2 cellular contexts compared by ENCODE assay signal in genomic region chr9:114880276-114880891, GRCh38.
TF ChIP-seq lines count a peak whose summit lies in the region.

No MANE protein-coding gene starts in this region.

TF ChIP-seq in HepG2, 621 proteins besides CTCF, POLR2A, EP300 and RAD21:
- TF ChIP-seq CCAR2 (optimal IDR thresholded peaks at IDR 0.05; ENCODE audit: low read depth, low read length) (no peak), MAFK (conservative IDR thresholded peaks at IDR 0.05 in 1 of 2, IDR thresholded peaks at IDR 0.05 in 1 of 2; ENCODE audit: low read length in 2 of 2) (no peak), CENPX (CRISPR knock-in tag; IDR thresholded peaks at IDR 0.05) (no peak), ATF7 (IDR thresholded peaks at IDR 0.05) (peak; percentile 74), ATF7 (CRISPR knock-in tag; IDR thresholded peaks at IDR 0.05) (no peak), NCOA5 (CRISPR knock-in tag; IDR thresholded peaks at IDR 0.05) (no peak), CREB1 (IDR thresholded peaks at IDR 0.05) (peak; percentile 79), CREB1 (CRISPR knock-in tag; IDR thresholded peaks at IDR 0.05) (no peak), ZNF564 (CRISPR knock-in tag; IDR thresholded peaks at IDR 0.05) (no peak), ZNF513 (CRISPR knock-in tag; conservative IDR thresholded peaks at IDR 0.05) (no peak), ZNF326 (CRISPR knock-in tag; IDR thresholded peaks at IDR 0.05; ENCODE audit: borderline replicate concordance) (no peak), CEBPG (CRISPR knock-in tag; IDR thresholded peaks at IDR 0.05) (no peak), ZNF3 (CRISPR knock-in tag; IDR thresholded peaks at IDR 0.05) (no peak), ZNF598 (CRISPR knock-in tag; IDR thresholded peaks at IDR 0.05; ENCODE audit: borderline replicate concordance) (no peak), ZNF772 (CRISPR knock-in tag; IDR thresholded peaks at IDR 0.05) (no peak), HHEX (CRISPR knock-in tag; IDR thresholded peaks at IDR 0.05) (no peak), PAF1 (CRISPR knock-in tag; IDR thresholded peaks at IDR 0.05) (no peak), GMEB1 (CRISPR knock-in tag; IDR thresholded peaks at IDR 0.05; ENCODE audit: borderline replicate concordance) (no peak), ZNF12 (CRISPR knock-in tag; IDR thresholded peaks at IDR 0.05) (no peak)
- TF ChIP-seq, protein P1, sequence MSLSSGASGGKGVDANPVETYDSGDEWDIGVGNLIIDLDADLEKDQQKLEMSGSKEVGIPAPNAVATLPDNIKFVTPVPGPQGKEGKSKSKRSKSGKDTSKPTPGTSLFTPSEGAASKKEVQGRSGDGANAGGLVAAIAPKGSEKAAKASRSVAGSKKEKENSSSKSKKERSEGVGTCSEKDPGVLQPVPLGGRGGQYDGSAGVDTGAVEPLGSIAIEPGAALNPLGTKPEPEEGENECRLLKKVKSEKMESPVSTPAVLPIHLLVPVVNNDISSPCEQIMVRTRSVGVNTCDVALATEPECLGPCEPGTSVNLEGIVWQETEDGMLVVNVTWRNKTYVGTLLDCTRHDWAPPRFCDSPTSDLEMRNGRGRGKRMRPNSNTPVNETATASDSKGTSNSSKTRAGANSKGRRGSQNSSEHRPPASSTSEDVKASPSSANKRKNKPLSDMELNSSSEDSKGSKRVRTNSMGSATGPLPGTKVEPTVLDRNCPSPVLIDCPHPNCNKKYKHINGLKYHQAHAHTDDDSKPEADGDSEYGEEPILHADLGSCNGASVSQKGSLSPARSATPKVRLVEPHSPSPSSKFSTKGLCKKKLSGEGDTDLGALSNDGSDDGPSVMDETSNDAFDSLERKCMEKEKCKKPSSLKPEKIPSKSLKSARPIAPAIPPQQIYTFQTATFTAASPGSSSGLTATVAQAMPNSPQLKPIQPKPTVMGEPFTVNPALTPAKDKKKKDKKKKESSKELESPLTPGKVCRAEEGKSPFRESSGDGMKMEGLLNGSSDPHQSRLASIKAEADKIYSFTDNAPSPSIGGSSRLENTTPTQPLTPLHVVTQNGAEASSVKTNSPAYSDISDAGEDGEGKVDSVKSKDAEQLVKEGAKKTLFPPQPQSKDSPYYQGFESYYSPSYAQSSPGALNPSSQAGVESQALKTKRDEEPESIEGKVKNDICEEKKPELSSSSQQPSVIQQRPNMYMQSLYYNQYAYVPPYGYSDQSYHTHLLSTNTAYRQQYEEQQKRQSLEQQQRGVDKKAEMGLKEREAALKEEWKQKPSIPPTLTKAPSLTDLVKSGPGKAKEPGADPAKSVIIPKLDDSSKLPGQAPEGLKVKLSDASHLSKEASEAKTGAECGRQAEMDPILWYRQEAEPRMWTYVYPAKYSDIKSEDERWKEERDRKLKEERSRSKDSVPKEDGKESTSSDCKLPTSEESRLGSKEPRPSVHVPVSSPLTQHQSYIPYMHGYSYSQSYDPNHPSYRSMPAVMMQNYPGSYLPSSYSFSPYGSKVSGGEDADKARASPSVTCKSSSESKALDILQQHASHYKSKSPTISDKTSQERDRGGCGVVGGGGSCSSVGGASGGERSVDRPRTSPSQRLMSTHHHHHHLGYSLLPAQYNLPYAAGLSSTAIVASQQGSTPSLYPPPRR (CRISPR knock-in tag; IDR thresholded peaks at IDR 0.05; ENCODE audit: borderline replicate concordance) = no peak

TF ChIP-seq in GM12891, 5 proteins besides CTCF, POLR2A, EP300 and RAD21:
- no peak for TF ChIP-seq POLR2AphosphoS5 (IDR thresholded peaks at IDR 0.05; ENCODE audit: low read depth, low read length)
- TF ChIP-seq TAF1 (IDR thresholded peaks at IDR 0.05; ENCODE audit: low read depth, low read length) = no peak
- no peak for TF ChIP-seq PAX5 (IDR thresholded peaks at IDR 0.05; ENCODE audit: insufficient read depth, low read length, severe bottlenecking)
- no peak for TF ChIP-seq SPI1 (IDR thresholded peaks at IDR 0.05; ENCODE audit: low read depth, low read length)
- TF ChIP-seq POU2F2 (IDR thresholded peaks at IDR 0.05; ENCODE audit: low read depth, low read length) = no peak
